ENCODE assay signal across 9 cellular contexts in genomic region chr17:7191571-7192270, GRCh38. TPM values are rescaled to one million over a fixed set of nuclear protein-coding genes. Genes with fewer than 3 reads are reported as not detected.
DNase-seq lines count a peak whose midpoint lies in the region; ATAC-seq and TF ChIP-seq lines count a peak whose summit lies in the region.
"Had no signal": no experiment of that assay in that cellular context is flagged by ENCODE, and none has a peak within 500 bp of the region (broad histone marks: within the 10 kb centered on the region; RNA-seq: fewer than 3 reads in every experiment).

No MANE protein-coding gene starts in this region.

- CTCF ChIA-PET in activated B cell treated with CpG ODN at 0.5 μM for 24 hours (lab: Charles Lee) = no interaction called here

- H3K79me2 ChIP-seq in GM23248 (ENCODE audit: insufficient read depth) = no peaks in the 10 kb centered on the region

- no peaks in the 10 kb centered on the region for H3K36me3 Mint-ChIP-seq in activated B cell treated with CpG ODN at 0.5 μM for 24 hours (ENCODE audit: low read depth)

- in situ Hi-C loops in GM23248 (cut with MboI) = no loop called here

- H3K4me3 Mint-ChIP-seq in activated B cell treated with CpG ODN at 0.5 μM for 24 hours = no peak overlapping the region
- H3K4me3 Mint-ChIP-seq: T-helper 1 cell treated with Interleukin-12 subunit alpha and Interleukin-12 subunit beta and Interleukin-4 antibody, amounts not matched to agents 30 μg/mL and 1 μg/mL, for 36 hours had no signal

- TF ChIP-seq CTCF in BE2C (IDR thresholded peaks at IDR 0.05; ENCODE audit: low read depth, low read length) = no peak
- no peak for TF ChIP-seq CTCF in activated B cell treated with CpG ODN at 0.5 μM for 24 hours (IDR thresholded peaks at IDR 0.05)

- intact Hi-C loops in activated B cell treated with CpG ODN at 0.5 μM for 24 hours (cut with micrococcal nuclease) = no loop called here
- intact Hi-C loops in left colon (cut with DNase I, micrococcal nuclease) = no loop called here

- no peaks in the 10 kb centered on the region for H3K9me3 Mint-ChIP-seq in activated B cell treated with CpG ODN at 0.5 μM for 24 hours
- H3K9me3 Mint-ChIP-seq: T-helper 1 cell treated with Interleukin-12 subunit alpha and Interleukin-12 subunit beta and Interleukin-4 antibody, amounts not matched to agents 30 μg/mL and 1 μg/mL, for 36 hours had no signal

- POLR2A ChIA-PET in activated B cell treated with CpG ODN at 0.5 μM for 24 hours (lab: Charles Lee) = no interaction called here

- no peak overlapping the region for H3K4me3 ChIP-seq in BE2C (ENCODE audit: low read depth, low read length)
- no peak overlapping the region for H3K4me3 ChIP-seq in GM23248

- H3K9me2 ChIP-seq in GM23248 (ENCODE audit: insufficient read depth) = no peaks in the 10 kb centered on the region

- DNase-seq in BE2C (peak; percentile 66), GM23248 (peak; percentile 62), activated B cell treated with CpG ODN at 0.5 μM for 24 hours (no peak), left colon (peak in 1 of 2 donors; percentile 47), GOT3 (lab: John Stamatoyannopoulos, UW) (no peak), LoVo (ENCODE audit: low spot score) (no peak)

- ATAC-seq in activated B cell treated with CpG ODN at 0.5 μM for 24 hours (ENCODE audit: low read depth) = peak; percentile 34
- peak; percentile 87 for ATAC-seq in left colon
- no peak for ATAC-seq in HG02759 (IDR thresholded peaks at IDR 0.05; ENCODE audit: unreplicated experiment)
- no peak for ATAC-seq in GM18907 (IDR thresholded peaks at IDR 0.05; ENCODE audit: unreplicated experiment)

- H3K9me3 ChIP-seq in BE2C (no peaks in the 10 kb centered on the region), GM23248 (ENCODE audit: low read depth) (no peaks in the 10 kb centered on the region)

- H3K4me2 ChIP-seq in GM23248 (ENCODE audit: unreplicated experiment) = no peak overlapping the region

- no peaks in the 10 kb centered on the region for H3K27me3 Mint-ChIP-seq in activated B cell treated with CpG ODN at 0.5 μM for 24 hours

- H3K27ac Mint-ChIP-seq in activated B cell treated with CpG ODN at 0.5 μM for 24 hours = no peak overlapping the region
- H3K27ac Mint-ChIP-seq: T-helper 1 cell treated with Interleukin-12 subunit alpha and Interleukin-12 subunit beta and Interleukin-4 antibody, amounts not matched to agents 30 μg/mL and 1 μg/mL, for 36 hours had no signal

- H3K4me1 ChIP-seq in BE2C = no peaks in the 10 kb centered on the region
- no peaks in the 10 kb centered on the region for H3K4me1 ChIP-seq in GM23248 (ENCODE audit: insufficient read depth)

- H3K27ac ChIP-seq in GM23248 = no peak overlapping the region

- H3K27me3 ChIP-seq in BE2C (no peaks in the 10 kb centered on the region), GM23248 (replicated peaks; ENCODE audit: insufficient read depth) (no peaks in the 10 kb centered on the region)

- 82 to 90% methylated on average over 15 to 26 of the region's 26 CpGs for WGBS in GM23248 (ENCODE audit: low coverage in 1 of 2, low lambda C conversion rate in 2 of 2, missing lambda C conversion rate in 2 of 2), 2 experiments

- H3K9ac ChIP-seq in GM23248 = no peak overlapping the region

- no peak overlapping the region for H2AFZ ChIP-seq in GM23248

- no peaks in the 10 kb centered on the region for H3F3A ChIP-seq in GM23248 (ENCODE audit: insufficient read depth)

- H3K4me1 Mint-ChIP-seq in activated B cell treated with CpG ODN at 0.5 μM for 24 hours = no peaks in the 10 kb centered on the region

- H4K20me1 ChIP-seq in GM23248 (ENCODE audit: insufficient read depth) = no peaks in the 10 kb centered on the region

- H3K36me3 ChIP-seq in BE2C (no peaks in the 10 kb centered on the region), GM23248 (ENCODE audit: low read depth) (peaks cover 3% of the 10 kb centered on the region; the same call in 1 of the 2 replicates)

RNA-seq across cellular contexts. Expression of gene ASGR1, which starts 12.6 kb away (rescaled TPM):
- polyA plus RNA-seq in BE2C (2012; ENCODE audit: insufficient read depth, insufficient read length, low read depth) = 1.3 TPM
- 0.97 TPM in 1 of 2 replicates, not detected in the other for total RNA-seq in GM23248 (2014; rRNA removed; shearing (Covaris generic))
- 0.63 and 0.75 TPM in 2 replicates for polyA plus RNA-seq in GM23248 (2016; fragmentation: Nextera tagmentation; extraction: Ambion mirVana)
- total RNA-seq in activated B cell treated with CpG ODN at 0.5 μM for 24 hours (not detected in 2 replicates), left colon (under 1 TPM; 0.37 to 0.42 TPM)

RNA-seq across cellular contexts. Expression of gene DLG4, which starts 27.9 kb away (rescaled TPM):
- polyA plus RNA-seq in BE2C (2012; ENCODE audit: insufficient read depth, insufficient read length, low read depth) = 36.5 TPM
- total RNA-seq in GM23248 (2014; rRNA removed; shearing (Covaris generic)) = 13.1 and 23.8 TPM in 2 replicates
- polyA plus RNA-seq in GM23248 (2016; fragmentation: Nextera tagmentation; extraction: Ambion mirVana) = 1.3 and 1.9 TPM in 2 replicates
- total RNA-seq in activated B cell treated with CpG ODN at 0.5 μM for 24 hours (3.9 and 5.0 TPM in 2 replicates), left colon (1 to 10 TPM; 4.0 to 7.3 TPM)

RNA-seq across cellular contexts. Expression of gene ACADVL, which starts 28.0 kb away (rescaled TPM):
- 215 TPM for polyA plus RNA-seq in BE2C (2012; ENCODE audit: insufficient read depth, insufficient read length, low read depth)
- 453 and 600 TPM in 2 replicates for total RNA-seq in GM23248 (2014; rRNA removed; shearing (Covaris generic))
- 386 and 441 TPM in 2 replicates for polyA plus RNA-seq in GM23248 (2016; fragmentation: Nextera tagmentation; extraction: Ambion mirVana)
- total RNA-seq in activated B cell treated with CpG ODN at 0.5 μM for 24 hours (438 and 469 TPM in 2 replicates), left colon (1,000 to 10,000 TPM in 1 of 2 donors, 100 to 1,000 TPM in 1; 784 to 1,134 TPM)

RNA-seq across cellular contexts. Expression of gene DVL2, which starts 42.6 kb away (rescaled TPM):
- polyA plus RNA-seq in BE2C (2012; ENCODE audit: insufficient read depth, insufficient read length, low read depth) = 36.4 TPM
- 41.2 and 45.8 TPM in 2 replicates for total RNA-seq in GM23248 (2014; rRNA removed; shearing (Covaris generic))
- 18.9 and 19.5 TPM in 2 replicates for polyA plus RNA-seq in GM23248 (2016; fragmentation: Nextera tagmentation; extraction: Ambion mirVana)
- total RNA-seq in activated B cell treated with CpG ODN at 0.5 μM for 24 hours (56.1 and 64.6 TPM in 2 replicates), left colon (10 to 100 TPM; 30.9 to 34.9 TPM)

RNA-seq across cellular contexts. Expression of gene PHF23, which starts 47.5 kb away (rescaled TPM):
- polyA plus RNA-seq in BE2C (2012; ENCODE audit: insufficient read depth, insufficient read length, low read depth) = 47.8 TPM
- total RNA-seq in GM23248 (2014; rRNA removed; shearing (Covaris generic)) = 32.0 and 42.6 TPM in 2 replicates
- 40.7 and 45.6 TPM in 2 replicates for polyA plus RNA-seq in GM23248 (2016; fragmentation: Nextera tagmentation; extraction: Ambion mirVana)
- total RNA-seq in activated B cell treated with CpG ODN at 0.5 μM for 24 hours (45.5 and 46.6 TPM in 2 replicates), left colon (10 to 100 TPM; 33.9 to 44.1 TPM)

Comparison
In these comparisons a context has a peak if more than half of its experiments do, and no peak if none do; other contexts are left out.
1. DNase-seq: peak in BE2C (single experiment) and GM23248 (single experiment); none in activated B cell treated with CpG ODN at 0.5 μM for 24 hours (single experiment), GOT3 (single experiment) and LoVo (single experiment).
2. ATAC-seq: peak in activated B cell treated with CpG ODN at 0.5 μM for 24 hours (single experiment) and left colon (single experiment); none in HG02759 (single experiment) and GM18907 (single experiment).